Comparison of ENCODE assay signal across 18 cellular contexts in the genomic region with DNA sequence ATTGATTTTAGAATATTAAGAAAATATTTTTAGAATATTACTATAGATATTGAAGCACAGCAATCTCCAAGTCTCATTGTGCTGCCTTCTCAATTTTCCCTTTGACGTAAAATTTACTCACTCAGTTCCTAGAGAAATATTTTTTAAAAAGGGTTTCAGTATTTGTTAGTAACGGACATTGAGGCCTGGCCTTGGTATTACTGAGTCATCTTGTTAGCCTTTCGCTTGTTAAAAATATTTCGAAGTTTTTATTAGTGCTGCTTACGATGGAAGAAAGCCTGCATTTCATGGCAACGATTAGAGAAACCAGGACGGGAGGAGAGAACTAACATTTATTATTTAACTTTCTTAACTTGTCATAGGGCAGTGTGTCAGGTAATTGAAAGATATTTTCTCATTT.
DNase-seq lines count a peak whose midpoint lies in the region; ATAC-seq and TF ChIP-seq lines count a peak whose summit lies in the region.
"Had no signal": no experiment of that assay in that cellular context is flagged by ENCODE, and none has a peak within 500 bp of the region (broad histone marks: within the 10 kb centered on the region; RNA-seq: fewer than 3 reads in every experiment).

No MANE protein-coding gene starts in this region.

- H3K4me1 ChIP-seq in adipocyte (ENCODE audit: control insufficient read depth, insufficient read depth, low read length) (peaks cover 28% of the 10 kb centered on the region), hepatocyte (ENCODE audit: insufficient read depth) (peaks cover 4% of the 10 kb centered on the region), skeletal muscle tissue (ENCODE audit: control insufficient read depth in 3 of 3, insufficient read depth in 3 of 3, low read length in 3 of 3) (no peaks in the 10 kb centered on the region), Caco-2 (no peaks in the 10 kb centered on the region)

- H2AFZ ChIP-seq in hepatocyte = no peak overlapping the region

- no peaks in the 10 kb centered on the region for H3K36me3 Mint-ChIP-seq in stimulated activated effector memory CD8-positive, alpha-beta T cell treated with anti-CD3 and anti-CD28 coated beads, Interleukin-12 subunit alpha, Interleukin-12 subunit beta, amount 100 ng/mL, for 72 hours
- no peaks in the 10 kb centered on the region for H3K36me3 Mint-ChIP-seq in Caco-2 (ENCODE audit: insufficient read depth, unreplicated experiment)
- no peaks in the 10 kb centered on the region for H3K36me3 Mint-ChIP-seq in activated T-cell treated with anti-CD3 and anti-CD28 coated beads, Interleukin-2, amount 50 U/mL, for 4 hours (ENCODE audit: insufficient read depth)
- H3K36me3 Mint-ChIP-seq: memory B cell; natural killer cell treated with Interleukin-12 subunit alpha and Interleukin-12 subunit beta and Interleukin-15 and Interleukin-18, amount 100 ng/mL, for 72 hours had no signal

- DNase-seq in EH (ENCODE audit: low read depth) (peak; percentile 76), adipocyte (ENCODE audit: low read depth) (no peak), hepatocyte (ENCODE audit: low spot score) (no peak), Caco-2 (no peak), Right ventricle myocardium superior (no peak)
- no peak for DNase-seq in stimulated activated effector memory CD8-positive, alpha-beta T cell treated with anti-CD3 and anti-CD28 coated beads, Interleukin-12 subunit alpha, Interleukin-12 subunit beta, amount 100 ng/mL, for 72 hours (ENCODE audit: low spot score in 2 of 2)
- DNase-seq in activated T-cell treated with anti-CD3 and anti-CD28 coated beads, Interleukin-2, amount 50 U/mL, for 4 hours = no peak
- DNase-seq: activated naive CD8-positive, alpha-beta T cell treated with anti-CD3 and anti-CD28 coated beads, Interleukin-2, amount 50 U/mL, for 24 hours; effector memory CD8-positive, alpha-beta T cell; NCI-H1417 treated with DMSO at 0.1 percent for 48 hours; NCI-H526 treated with DMSO at 0.1 percent for 48 hours; SIG-M5; stimulated activated naive CD8-positive, alpha-beta T cell treated with anti-CD3 and anti-CD28 coated beads, Interleukin-15, Interleukin-2, amounts not matched to agents 100 U/mL and 50 U/mL, for 24 hours; T-helper 17 cell had no signal

- H3K4me3 ChIP-seq in adipocyte (ENCODE audit: low read length) (peak overlapping the region; percentile 64), hepatocyte (no peak overlapping the region), skeletal muscle tissue (ENCODE audit: low read length in 3 of 3) (no peak overlapping the region), Caco-2 (ENCODE audit: low read depth, low read length) (no peak overlapping the region)

- peak overlapping the region; percentile 71 for H3K27ac ChIP-seq in hepatocyte
- peak overlapping the region; percentile 15 for H3K27ac ChIP-seq in skeletal muscle tissue (ENCODE audit: low read depth, low read length)

- H3K9me3 ChIP-seq in adipocyte (ENCODE audit: control insufficient read depth, low read length) (no peaks in the 10 kb centered on the region), hepatocyte (ENCODE audit: low read depth) (no peaks in the 10 kb centered on the region), skeletal muscle tissue (ENCODE audit: control insufficient read depth in 3 of 3, low read length in 3 of 3) (no peaks in the 10 kb centered on the region), Caco-2 (no peaks in the 10 kb centered on the region)

- no peaks in the 10 kb centered on the region for H3K9me3 Mint-ChIP-seq in stimulated activated effector memory CD8-positive, alpha-beta T cell treated with anti-CD3 and anti-CD28 coated beads, Interleukin-12 subunit alpha, Interleukin-12 subunit beta, amount 100 ng/mL, for 72 hours
- no peaks in the 10 kb centered on the region for H3K9me3 Mint-ChIP-seq in Caco-2 (ENCODE audit: unreplicated experiment)
- no peaks in the 10 kb centered on the region for H3K9me3 Mint-ChIP-seq in activated T-cell treated with anti-CD3 and anti-CD28 coated beads, Interleukin-2, amount 50 U/mL, for 4 hours
- H3K9me3 Mint-ChIP-seq: activated naive CD8-positive, alpha-beta T cell treated with anti-CD3 and anti-CD28 coated beads, Interleukin-2, amount 50 U/mL, for 24 hours; activated T-helper 2 cell treated with anti-CD3 and anti-CD28 coated beads, Interferon-gamma antibody, Interleukin-2, Interleukin-4, amounts not matched to agents 10 μg/mL and 5 μg/mL and 100 μg/mL, durations not matched to agents 14 hours and 24 hours and 36 hours; effector memory CD8-positive, alpha-beta T cell; memory B cell; natural killer cell treated with Interleukin-12 subunit alpha and Interleukin-12 subunit beta and Interleukin-15 and Interleukin-18, amount 100 ng/mL, for 72 hours had no signal

- intact Hi-C loops in Caco-2 (cut with micrococcal nuclease; ENCODE audit: unreplicated experiment) (no loop called here), Right ventricle myocardium superior (cut with DNase I) (no loop called here)

- no peaks in the 10 kb centered on the region for H3K27me3 ChIP-seq in adipocyte (replicated peaks; ENCODE audit: control insufficient read depth, insufficient read depth, low read length)
- H3K27me3 ChIP-seq in hepatocyte = no peaks in the 10 kb centered on the region
- no peaks in the 10 kb centered on the region for H3K27me3 ChIP-seq in skeletal muscle tissue (ENCODE audit: control insufficient read depth in 3 of 3, insufficient read depth in 3 of 3, low read length in 3 of 3)
- H3K27me3 ChIP-seq in Caco-2 (replicated peaks; ENCODE audit: control insufficient read depth, insufficient read depth, low read length) = no peaks in the 10 kb centered on the region

- H3K27me3 Mint-ChIP-seq in Caco-2 (ENCODE audit: insufficient read depth, unreplicated experiment) = no peaks in the 10 kb centered on the region
- no peaks in the 10 kb centered on the region for H3K27me3 Mint-ChIP-seq in activated T-cell treated with anti-CD3 and anti-CD28 coated beads, Interleukin-2, amount 50 U/mL, for 4 hours (ENCODE audit: low read depth)
- H3K27me3 Mint-ChIP-seq: T-helper 17 cell had no signal

- no peaks in the 10 kb centered on the region for H3K9me2 ChIP-seq in hepatocyte (replicated peaks; ENCODE audit: insufficient read depth)

- no TSS peak for BruUV-seq in Caco-2 (replicated peaks; lab: Mats Ljungman, UMichigan)

- H3K27ac Mint-ChIP-seq in stimulated activated effector memory CD8-positive, alpha-beta T cell treated with anti-CD3 and anti-CD28 coated beads, Interleukin-12 subunit alpha, Interleukin-12 subunit beta, amount 100 ng/mL, for 72 hours = no peak overlapping the region
- H3K27ac Mint-ChIP-seq in Caco-2 (ENCODE audit: unreplicated experiment) = no peak overlapping the region
- H3K27ac Mint-ChIP-seq: activated naive CD8-positive, alpha-beta T cell treated with anti-CD3 and anti-CD28 coated beads, Interleukin-2, amount 50 U/mL, for 24 hours; activated T-helper 2 cell treated with anti-CD3 and anti-CD28 coated beads, Interferon-gamma antibody, Interleukin-2, Interleukin-4, amounts not matched to agents 10 μg/mL and 5 μg/mL and 100 μg/mL, durations not matched to agents 14 hours and 24 hours and 36 hours; memory B cell; T-helper 17 cell had no signal

- H4K20me1 ChIP-seq in hepatocyte (ENCODE audit: insufficient read depth, poor library complexity, severe bottlenecking) = no peaks in the 10 kb centered on the region

- no peak overlapping the region for H3K4me3 Mint-ChIP-seq in stimulated activated effector memory CD8-positive, alpha-beta T cell treated with anti-CD3 and anti-CD28 coated beads, Interleukin-12 subunit alpha, Interleukin-12 subunit beta, amount 100 ng/mL, for 72 hours
- no peak overlapping the region for H3K4me3 Mint-ChIP-seq in Caco-2 (ENCODE audit: unreplicated experiment)
- H3K4me3 Mint-ChIP-seq in activated T-cell treated with anti-CD3 and anti-CD28 coated beads, Interleukin-2, amount 50 U/mL, for 4 hours = no peak overlapping the region
- H3K4me3 Mint-ChIP-seq: activated naive CD8-positive, alpha-beta T cell treated with anti-CD3 and anti-CD28 coated beads, Interleukin-2, amount 50 U/mL, for 24 hours; effector memory CD8-positive, alpha-beta T cell; memory B cell; T-helper 17 cell had no signal

- WGBS in hepatocyte (ENCODE audit: low lambda C conversion rate, missing lambda C conversion rate) = 55% methylated on average over 7 of the region's 7 CpGs

- H3K36me3 ChIP-seq in adipocyte (ENCODE audit: control insufficient read depth, insufficient read depth, low read length, severe bottlenecking) (no peaks in the 10 kb centered on the region), hepatocyte (replicated peaks; ENCODE audit: insufficient read depth, low read depth) (no peaks in the 10 kb centered on the region), skeletal muscle tissue (ENCODE audit: control insufficient read depth in 3 of 3, insufficient read depth in 3 of 3, low read length in 3 of 3) (no peaks in the 10 kb centered on the region), Caco-2 (ENCODE audit: control insufficient read depth, insufficient read depth, low read length) (no peaks in the 10 kb centered on the region)

- no peaks in the 10 kb centered on the region for H3K79me2 ChIP-seq in hepatocyte

- TF ChIP-seq CTCF in hepatocyte (IDR thresholded peaks at IDR 0.05; ENCODE audit: poor library complexity) (no peak), Caco-2 (IDR thresholded peaks at IDR 0.05; ENCODE audit: insufficient read depth in 1 of 2, low read depth in 1 of 2, low read length in 1 of 2, severe bottlenecking in 1 of 2, unreplicated experiment in 1 of 2) (no peak)

- CTCF ChIA-PET in Caco-2 (lab: Charles Lee) = no interaction called here

- peaks cover 6% of the 10 kb centered on the region for H3K4me1 Mint-ChIP-seq in stimulated activated effector memory CD8-positive, alpha-beta T cell treated with anti-CD3 and anti-CD28 coated beads, Interleukin-12 subunit alpha, Interleukin-12 subunit beta, amount 100 ng/mL, for 72 hours
- H3K4me1 Mint-ChIP-seq in Caco-2 (ENCODE audit: low read depth, unreplicated experiment) = no peaks in the 10 kb centered on the region
- peaks cover 5% of the 10 kb centered on the region for H3K4me1 Mint-ChIP-seq in activated T-cell treated with anti-CD3 and anti-CD28 coated beads, Interleukin-2, amount 50 U/mL, for 4 hours (ENCODE audit: low read depth)

- POLR2A ChIA-PET in Caco-2 (lab: Charles Lee) = no interaction called here

- H3K9ac ChIP-seq in adipocyte (ENCODE audit: low read length) (peak overlapping the region; percentile 73), skeletal muscle tissue (ENCODE audit: low read depth in 1 of 3, low read length in 3 of 3) (no peak overlapping the region)

- ATAC-seq in stimulated activated effector memory CD8-positive, alpha-beta T cell treated with anti-CD3 and anti-CD28 coated beads, Interleukin-12 subunit alpha, Interleukin-12 subunit beta, amount 100 ng/mL, for 72 hours = no peak
- no peak for ATAC-seq in Right ventricle myocardium superior (ENCODE audit: poor library complexity)
- ATAC-seq in activated T-cell treated with anti-CD3 and anti-CD28 coated beads, Interleukin-2, amount 50 U/mL, for 4 hours = no peak
- ATAC-seq: activated naive CD8-positive, alpha-beta T cell treated with anti-CD3 and anti-CD28 coated beads, Interleukin-2, amount 50 U/mL, for 24 hours; effector memory CD8-positive, alpha-beta T cell; natural killer cell treated with Interleukin-12 subunit alpha and Interleukin-12 subunit beta and Interleukin-15 and Interleukin-18, amount 100 ng/mL, for 72 hours; stimulated activated naive CD8-positive, alpha-beta T cell treated with anti-CD3 and anti-CD28 coated beads, Interleukin-15, Interleukin-2, amounts not matched to agents 100 U/mL and 50 U/mL, for 24 hours; T-helper 17 cell had no signal

- no peak overlapping the region for H3K4me2 ChIP-seq in hepatocyte
